8 cellular contexts compared by ENCODE assay signal in genomic region chr6:7541175-7542064, GRCh38. TPM values are rescaled to one million over a fixed set of nuclear protein-coding genes. Genes with fewer than 3 reads are reported as not detected.
DNase-seq lines count a peak whose midpoint lies in the region; ATAC-seq and TF ChIP-seq lines count a peak whose summit lies in the region.

Gene DSP (plus strand): TSS chr6:7541671. CDS start chr6:7541916, 245 bp downstream.

- intact Hi-C loops in activated CD8-positive, alpha-beta T cell treated with anti-CD3 and anti-CD28 coated beads for 36 hours (cut with micrococcal nuclease): no loop called here
- intact Hi-C loops in vagina (cut with DNase I): no loop called here

- ATAC-seq in activated CD8-positive, alpha-beta T cell treated with anti-CD3 and anti-CD28 coated beads for 36 hours: peak; percentile 73
- ATAC-seq in natural killer cell treated with Interleukin-12 subunit alpha and Interleukin-12 subunit beta and Interleukin-15 and Interleukin-18, amount 100 ng/mL, for 72 hours: peak; percentile 58 to 64
- ATAC-seq in GM19328 (IDR thresholded peaks at IDR 0.05; ENCODE audit: unreplicated experiment) (no peak), HG02588 (IDR thresholded peaks at IDR 0.05; ENCODE audit: unreplicated experiment) (no peak)

- peak within 1 kb of the TSS; percentile 68 for H3K4me3 Mint-ChIP-seq in activated CD8-positive, alpha-beta T cell treated with anti-CD3 and anti-CD28 coated beads for 36 hours
- peak within 1 kb of the TSS; percentile 62 for H3K4me3 Mint-ChIP-seq in natural killer cell treated with Interleukin-12 subunit alpha and Interleukin-12 subunit beta and Interleukin-15 and Interleukin-18, amount 100 ng/mL, for 72 hours

- peaks cover 3% of the 10 kb centered on the region for H3K27me3 ChIP-seq in vagina

- H3K27me3 Mint-ChIP-seq in activated CD8-positive, alpha-beta T cell treated with anti-CD3 and anti-CD28 coated beads for 36 hours: peaks cover 60% of the 10 kb centered on the region
- peaks cover 41 to 64% of the 10 kb centered on the region in 2 donors for H3K27me3 Mint-ChIP-seq in natural killer cell treated with Interleukin-12 subunit alpha and Interleukin-12 subunit beta and Interleukin-15 and Interleukin-18, amount 100 ng/mL, for 72 hours

- no peak within 1 kb of the TSS for H3K27ac Mint-ChIP-seq in activated CD8-positive, alpha-beta T cell treated with anti-CD3 and anti-CD28 coated beads for 36 hours
- H3K27ac Mint-ChIP-seq in natural killer cell treated with Interleukin-12 subunit alpha and Interleukin-12 subunit beta and Interleukin-15 and Interleukin-18, amount 100 ng/mL, for 72 hours: no peak within 1 kb of the TSS

- no peaks in the 10 kb centered on the region for H3K36me3 Mint-ChIP-seq in activated CD8-positive, alpha-beta T cell treated with anti-CD3 and anti-CD28 coated beads for 36 hours (ENCODE audit: low read depth)
- H3K36me3 Mint-ChIP-seq in natural killer cell treated with Interleukin-12 subunit alpha and Interleukin-12 subunit beta and Interleukin-15 and Interleukin-18, amount 100 ng/mL, for 72 hours: no peaks in the 10 kb centered on the region

- peaks cover 8% of the 10 kb centered on the region for H3K4me1 Mint-ChIP-seq in activated CD8-positive, alpha-beta T cell treated with anti-CD3 and anti-CD28 coated beads for 36 hours (ENCODE audit: low read depth)
- H3K4me1 Mint-ChIP-seq in natural killer cell treated with Interleukin-12 subunit alpha and Interleukin-12 subunit beta and Interleukin-15 and Interleukin-18, amount 100 ng/mL, for 72 hours (ENCODE audit: low read depth in 2 of 2): peaks cover 5 to 8% of the 10 kb centered on the region in 2 donors

- TF ChIP-seq POLR2A in vagina (IDR thresholded peaks at IDR 0.05): peak in 1 of 2 donors; percentile 35

- peaks cover 24% of the 10 kb centered on the region for H3K4me1 ChIP-seq in vagina

- H3K9me3 Mint-ChIP-seq in activated CD8-positive, alpha-beta T cell treated with anti-CD3 and anti-CD28 coated beads for 36 hours: no peaks in the 10 kb centered on the region
- no peaks in the 10 kb centered on the region for H3K9me3 Mint-ChIP-seq in natural killer cell treated with Interleukin-12 subunit alpha and Interleukin-12 subunit beta and Interleukin-15 and Interleukin-18, amount 100 ng/mL, for 72 hours

- DNase-seq in EL (peak; percentile 66), LHCN-M2 (ENCODE audit: low read depth) (peak; percentile 4), fibroblast of mammary gland (ENCODE audit: low read depth) (no peak), vagina (ENCODE audit: extremely low spot score in 2 of 2) (no peak)
- DNase-seq in activated CD8-positive, alpha-beta T cell treated with anti-CD3 and anti-CD28 coated beads for 36 hours: peak; percentile 44
- DNase-seq in natural killer cell treated with Interleukin-12 subunit alpha and Interleukin-12 subunit beta and Interleukin-15 and Interleukin-18, amount 100 ng/mL, for 72 hours (ENCODE audit: low spot score): no peak

- CTCF ChIA-PET in activated CD8-positive, alpha-beta T cell treated with anti-CD3 and anti-CD28 coated beads for 36 hours (lab: Charles Lee): interaction anchor here (0.6 kb wide), 1 partner anchor 152 kb away, joined by 3 read pairs; the partner anchor contains the start of gene RIOK1

- H3K36me3 ChIP-seq in vagina: no peaks in the 10 kb centered on the region

- POLR2A ChIA-PET in activated CD8-positive, alpha-beta T cell treated with anti-CD3 and anti-CD28 coated beads for 36 hours (lab: Charles Lee): interaction anchor here (0.9 to 1.4 kb wide), 3 partner anchors 38 to 73 kb away, joined by 3 read pairs; no protein-coding TSS in a partner anchor

- H3K9me3 ChIP-seq in vagina: no peaks in the 10 kb centered on the region

- peak within 1 kb of the TSS; percentile 89 for H3K27ac ChIP-seq in vagina

- peak within 1 kb of the TSS; percentile 56 for H3K4me3 ChIP-seq in fibroblast of mammary gland (ENCODE audit: control insufficient read depth, low read depth, low read length)
- H3K4me3 ChIP-seq in vagina: peak within 1 kb of the TSS; percentile 55 to 61

- TF ChIP-seq CTCF in activated CD8-positive, alpha-beta T cell treated with anti-CD3 and anti-CD28 coated beads for 36 hours (IDR thresholded peaks at IDR 0.05): no peak
- TF ChIP-seq CTCF in fibroblast of mammary gland (conservative IDR thresholded peaks at IDR 0.05; ENCODE audit: control insufficient read depth, insufficient read depth, low read depth, low read length): no peak
- no peak for TF ChIP-seq CTCF in vagina (IDR thresholded peaks at IDR 0.05)

RNA-seq across cellular contexts. Expression of gene DSP, which starts in this region (rescaled TPM):
- total RNA-seq in LHCN-M2 (2014; rRNA removed) (4.5 and 5.5 TPM in 2 replicates), vagina (802 TPM)
- 31.8 TPM for polyA plus RNA-seq in LHCN-M2 (2012)
- total RNA-seq in activated CD8-positive, alpha-beta T cell treated with anti-CD3 and anti-CD28 coated beads for 36 hours: under 1 TPM; 0.07 to 0.25 TPM
- total RNA-seq in natural killer cell treated with Interleukin-12 subunit alpha and Interleukin-12 subunit beta and Interleukin-15 and Interleukin-18, amount 100 ng/mL, for 72 hours: not detected

Comparison
In these comparisons a context has a peak if more than half of its experiments do, and no peak if none do; other contexts are left out.
1. RNA of gene DSP (total RNA-seq): 802 TPM in vagina (single experiment); 4.5 to 5.5 TPM in LHCN-M2, 0.07 to 0.25 TPM in activated CD8-positive, alpha-beta T cell treated with anti-CD3 and anti-CD28 coated beads for 36 hours and not detected in natural killer cell treated with Interleukin-12 subunit alpha and Interleukin-12 subunit beta and Interleukin-15 and Interleukin-18, amount 100 ng/mL, for 72 hours; every median in the first group is over 100 times any median in the second.
2. Peak in DNase-seq and ATAC-seq in activated CD8-positive, alpha-beta T cell treated with anti-CD3 and anti-CD28 coated beads for 36 hours; RNA of the gene not detected or under 1 TPM.
3. Peak in ATAC-seq in natural killer cell treated with Interleukin-12 subunit alpha and Interleukin-12 subunit beta and Interleukin-15 and Interleukin-18, amount 100 ng/mL, for 72 hours; RNA of the gene not detected or under 1 TPM.
4. DNase-seq: peak in EL (single experiment) and LHCN-M2 (single experiment); none in fibroblast of mammary gland (single experiment), natural killer cell treated with Interleukin-12 subunit alpha and Interleukin-12 subunit beta and Interleukin-15 and Interleukin-18, amount 100 ng/mL, for 72 hours (single experiment) and vagina (0 of 2).